In genomic region chr17:73256220-73256619, GRCh38 we compare ENCODE assay signal across 1 cellular context.
TF ChIP-seq lines count a peak whose summit lies in the region.

No MANE protein-coding gene starts in this region.

TF ChIP-seq in GM12878, 131 proteins besides CTCF, POLR2A, EP300 and RAD21:
- TF ChIP-seq BMI1 (IDR thresholded peaks at IDR 0.05; ENCODE audit: borderline replicate concordance) (no peak), ATF7 (IDR thresholded peaks at IDR 0.05; ENCODE audit: low read depth) (no peak), RELB (IDR thresholded peaks at IDR 0.05; ENCODE audit: low read depth) (no peak)
TF ChIP-seq in GM12878: peak in this region for 0.
